In the genomic region with DNA sequence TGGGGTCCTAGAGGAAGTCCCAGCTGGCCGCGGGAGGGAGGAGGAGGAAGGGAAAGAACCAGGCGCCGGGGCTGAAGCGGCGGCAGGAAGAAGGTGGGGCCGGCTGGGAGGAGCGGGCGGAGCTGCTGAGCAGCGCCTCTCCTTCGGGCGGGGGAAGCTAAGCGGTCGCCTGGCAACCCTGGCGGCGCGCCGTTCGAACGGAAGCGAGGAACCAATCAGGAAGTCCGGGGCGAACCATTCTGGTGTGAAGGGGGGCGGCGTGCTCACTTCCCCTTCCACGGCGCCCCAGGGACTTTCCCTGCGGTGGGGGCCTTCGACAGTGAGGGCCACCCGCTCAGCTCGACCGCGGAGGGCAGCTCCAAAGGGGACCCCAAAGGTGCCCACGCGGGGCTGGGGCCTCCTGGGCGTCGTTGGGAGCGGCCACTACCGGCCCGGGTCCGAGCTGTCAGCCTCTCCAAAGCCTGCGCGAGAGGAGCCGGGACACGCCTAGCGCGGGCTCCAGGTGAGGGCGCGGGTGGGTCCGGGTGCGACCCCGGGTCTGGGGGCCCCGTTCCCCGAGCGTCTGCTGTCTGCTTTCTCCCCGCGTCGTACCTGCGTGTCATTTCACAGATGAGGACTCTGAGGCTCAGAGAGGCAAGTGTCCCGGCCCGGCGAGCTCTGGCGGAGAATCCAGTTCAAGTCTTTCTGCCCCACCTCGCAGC, we compare ENCODE assay signal across 8 cellular contexts. TPM values are rescaled to one million over a fixed set of nuclear protein-coding genes. Genes with fewer than 3 reads are reported as not detected.
DNase-seq lines count a peak whose midpoint lies in the region; ATAC-seq and TF ChIP-seq lines count a peak whose summit lies in the region.

FAM110A (plus strand) TSS at position 266 of the 701 bp plus-strand sequence. CDS start 11,090 bp downstream, outside the sequence.

- H3K4me3 ChIP-seq in GM12875 (ENCODE audit: low read depth, low read length), result peak within 1 kb of the TSS; percentile 63
- peak within 1 kb of the TSS; percentile 89 for H3K4me3 ChIP-seq in ovary
- peak within 1 kb of the TSS; percentile 66 to 78 (median 76) for H3K4me3 ChIP-seq in thyroid gland (replicated peaks in 1 of 3)

- ATAC-seq in HG02763 (IDR thresholded peaks at IDR 0.05; ENCODE audit: unreplicated experiment) (peak; percentile 98), Right ventricle myocardium inferior (peak; percentile 97)
- ATAC-seq in activated naive CD8-positive, alpha-beta T cell treated with anti-CD3 and anti-CD28 coated beads, Interleukin-2, amount 10 ng/mL, durations not matched to agents 7 days and 5 days (ENCODE audit: low read depth), result peak; percentile 94

- H3K36me3 ChIP-seq in ovary, result no peaks in the 10 kb centered on the region
- no peaks in the 10 kb centered on the region for H3K36me3 ChIP-seq in thyroid gland

- H3K9me3 ChIP-seq in ovary (no peaks in the 10 kb centered on the region), thyroid gland (no peaks in the 10 kb centered on the region)

- peak; percentile 96 to 97 (median 96) for DNase-seq in NCI-H1417 (lab: John Stamatoyannopoulos, UW)
- peak; percentile 91 to 96 for DNase-seq in SW 1271 (lab: John Stamatoyannopoulos, UW)
- peak; percentile 94 for DNase-seq in activated naive CD8-positive, alpha-beta T cell treated with anti-CD3 and anti-CD28 coated beads, Interleukin-2, amount 10 ng/mL, durations not matched to agents 7 days and 5 days
- DNase-seq in Right ventricle myocardium inferior (ENCODE audit: missing footprints), result peak; percentile 99
- peak; percentile 95 to 97 (median 96) for DNase-seq in ovary
- peak; percentile 97 to 98 for DNase-seq in thyroid gland

- WGBS in ovary, 3 donors, result 0 to 1% (median 0%) methylated on average over 40 to 64 of the region's 64 CpGs
- WGBS in thyroid gland, 2 donors, result 0 to 2% methylated on average over 21 to 23 of the region's 64 CpGs

- TF ChIP-seq EP300 in ovary (IDR thresholded peaks at IDR 0.05), result peak; percentile 15

- H3K9me3 Mint-ChIP-seq in activated naive CD8-positive, alpha-beta T cell treated with anti-CD3 and anti-CD28 coated beads, Interleukin-2, amount 10 ng/mL, durations not matched to agents 7 days and 5 days, result no peaks in the 10 kb centered on the region

- TF ChIP-seq CTCF in GM12875 (IDR thresholded peaks at IDR 0.05; ENCODE audit: borderline replicate concordance, insufficient read depth, low read depth, low read length) (no peak), ovary (IDR thresholded peaks at IDR 0.05) (no peak), thyroid gland (IDR thresholded peaks at IDR 0.05) (no peak)

- peak within 1 kb of the TSS; percentile 55 to 60 for H3K27ac ChIP-seq in ovary
- peak within 1 kb of the TSS; percentile 66 to 74 (median 72) for H3K27ac ChIP-seq in thyroid gland

- peaks cover 12% of the 10 kb centered on the region for H3K36me3 Mint-ChIP-seq in activated naive CD8-positive, alpha-beta T cell treated with anti-CD3 and anti-CD28 coated beads, Interleukin-2, amount 10 ng/mL, durations not matched to agents 7 days and 5 days

- no peak for TF ChIP-seq POLR2A in ovary (IDR thresholded peaks at IDR 0.05)
- TF ChIP-seq POLR2A in thyroid gland (IDR thresholded peaks at IDR 0.05), result peak in 1 of 2 donors; percentile 46

- no peaks in the 10 kb centered on the region for H3K27me3 Mint-ChIP-seq in activated naive CD8-positive, alpha-beta T cell treated with anti-CD3 and anti-CD28 coated beads, Interleukin-2, amount 10 ng/mL, durations not matched to agents 7 days and 5 days

- peaks cover 30% of the 10 kb centered on the region for H3K4me1 Mint-ChIP-seq in activated naive CD8-positive, alpha-beta T cell treated with anti-CD3 and anti-CD28 coated beads, Interleukin-2, amount 10 ng/mL, durations not matched to agents 7 days and 5 days

- peak within 1 kb of the TSS; percentile 77 for H3K27ac Mint-ChIP-seq in activated naive CD8-positive, alpha-beta T cell treated with anti-CD3 and anti-CD28 coated beads, Interleukin-2, amount 10 ng/mL, durations not matched to agents 7 days and 5 days

- H3K4me3 Mint-ChIP-seq in activated naive CD8-positive, alpha-beta T cell treated with anti-CD3 and anti-CD28 coated beads, Interleukin-2, amount 10 ng/mL, durations not matched to agents 7 days and 5 days, result peak within 1 kb of the TSS; percentile 84

- H3K4me1 ChIP-seq in ovary (ENCODE audit: insufficient read depth), result peaks cover 6% of the 10 kb centered on the region
- H3K4me1 ChIP-seq in thyroid gland, result peaks cover 14 to 15% of the 10 kb centered on the region in 2 donors

- intact Hi-C loops in Right ventricle myocardium inferior (cut with DNase I) (loop anchor here (5.0 kb wide), 1 partner anchor 286 kb away; no protein-coding TSS in a partner anchor), ovary (cut with DNase I) (no loop called here), thyroid gland (cut with DNase I) (no loop called here)

- POLR2A ChIA-PET in activated naive CD8-positive, alpha-beta T cell treated with anti-CD3 and anti-CD28 coated beads, Interleukin-2, amount 10 ng/mL, durations not matched to agents 7 days and 5 days (lab: Charles Lee), result interaction anchor here (0.6 to 6.6 kb wide), 10 partner anchors 9 to 1269 kb away, joined by 3 to 98 read pairs (median 4); no protein-coding TSS in a partner anchor

- H3K27me3 ChIP-seq in ovary (no peaks in the 10 kb centered on the region), thyroid gland (no peaks in the 10 kb centered on the region)

RNA-seq across cellular contexts. Expression of gene FAM110A, which starts in this region (rescaled TPM):
- total RNA-seq in activated naive CD8-positive, alpha-beta T cell treated with anti-CD3 and anti-CD28 coated beads, Interleukin-2, amount 10 ng/mL, durations not matched to agents 7 days and 5 days, result 10 to 100 TPM; 44.5 to 50.6 TPM
- total RNA-seq in Right ventricle myocardium inferior, result 2.6 TPM
- total RNA-seq in ovary, result 1 to 10 TPM; 2.3 to 6.6 (median 3.9) TPM
- polyA plus RNA-seq in ovary, result 1 to 10 TPM; 2.1 to 2.5 TPM
- 10 to 100 TPM in 1 of 4 donors, 1 to 10 TPM in 3; 7.0 to 15.5 (median 8.5) TPM for total RNA-seq in thyroid gland

Comparison
In these comparisons a context has a peak if more than half of its experiments do, and no peak if none do; other contexts are left out.
1. Peak in every context shown above with its lines: DNase-seq, ATAC-seq, H3K4me3 ChIP-seq and H3K27ac ChIP-seq.